In genomic region chr7:73557108-73557396, GRCh38 we compare ENCODE assay signal across 1 cellular context.
A peak's percentile ranks its signal among the peaks of the same experiment; 100 is the strongest.
TF ChIP-seq lines count a peak whose summit lies in the region.

No MANE protein-coding gene starts in this region.

TF ChIP-seq in HepG2, 621 proteins besides CTCF, POLR2A, EP300 and RAD21 (continues in another document):
- TF ChIP-seq PAWR (CRISPR knock-in tag; IDR thresholded peaks at IDR 0.05; ENCODE audit: borderline replicate concordance), result no peak
- no peak for TF ChIP-seq CBFB (CRISPR knock-in tag; IDR thresholded peaks at IDR 0.05)
- TF ChIP-seq, protein P1, sequence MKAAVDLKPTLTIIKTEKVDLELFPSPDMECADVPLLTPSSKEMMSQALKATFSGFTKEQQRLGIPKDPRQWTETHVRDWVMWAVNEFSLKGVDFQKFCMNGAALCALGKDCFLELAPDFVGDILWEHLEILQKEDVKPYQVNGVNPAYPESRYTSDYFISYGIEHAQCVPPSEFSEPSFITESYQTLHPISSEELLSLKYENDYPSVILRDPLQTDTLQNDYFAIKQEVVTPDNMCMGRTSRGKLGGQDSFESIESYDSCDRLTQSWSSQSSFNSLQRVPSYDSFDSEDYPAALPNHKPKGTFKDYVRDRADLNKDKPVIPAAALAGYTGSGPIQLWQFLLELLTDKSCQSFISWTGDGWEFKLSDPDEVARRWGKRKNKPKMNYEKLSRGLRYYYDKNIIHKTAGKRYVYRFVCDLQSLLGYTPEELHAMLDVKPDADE (CRISPR knock-in tag; IDR thresholded peaks at IDR 0.05), result no peak
- no peak for TF ChIP-seq ZNF446 (CRISPR knock-in tag; IDR thresholded peaks at IDR 0.05)
- TF ChIP-seq YEATS2 (CRISPR knock-in tag; IDR thresholded peaks at IDR 0.05; ENCODE audit: borderline replicate concordance), result no peak
- TF ChIP-seq, protein P2, sequence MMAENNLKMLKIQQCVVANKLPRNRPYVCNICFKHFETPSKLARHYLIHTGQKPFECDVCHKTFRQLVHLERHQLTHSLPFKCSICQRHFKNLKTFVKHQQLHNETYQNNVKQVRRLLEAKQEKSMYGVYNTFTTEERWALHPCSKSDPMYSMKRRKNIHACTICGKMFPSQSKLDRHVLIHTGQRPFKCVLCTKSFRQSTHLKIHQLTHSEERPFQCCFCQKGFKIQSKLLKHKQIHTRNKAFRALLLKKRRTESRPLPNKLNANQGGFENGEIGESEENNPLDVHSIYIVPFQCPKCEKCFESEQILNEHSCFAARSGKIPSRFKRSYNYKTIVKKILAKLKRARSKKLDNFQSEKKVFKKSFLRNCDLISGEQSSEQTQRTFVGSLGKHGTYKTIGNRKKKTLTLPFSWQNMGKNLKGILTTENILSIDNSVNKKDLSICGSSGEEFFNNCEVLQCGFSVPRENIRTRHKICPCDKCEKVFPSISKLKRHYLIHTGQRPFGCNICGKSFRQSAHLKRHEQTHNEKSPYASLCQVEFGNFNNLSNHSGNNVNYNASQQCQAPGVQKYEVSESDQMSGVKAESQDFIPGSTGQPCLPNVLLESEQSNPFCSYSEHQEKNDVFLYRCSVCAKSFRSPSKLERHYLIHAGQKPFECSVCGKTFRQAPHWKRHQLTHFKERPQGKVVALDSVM (CRISPR knock-in tag; IDR thresholded peaks at IDR 0.05), result no peak; the same call in 1 of the 2 replicates
- TF ChIP-seq NFAT5 (CRISPR knock-in tag; IDR thresholded peaks at IDR 0.05), result no peak
- no peak for TF ChIP-seq STAT5B (CRISPR knock-in tag; IDR thresholded peaks at IDR 0.05)
- TF ChIP-seq ZMAT5 (CRISPR knock-in tag; IDR thresholded peaks at IDR 0.05; ENCODE audit: borderline replicate concordance, low read depth), result no peak
- no peak for TF ChIP-seq E2F5 (CRISPR knock-in tag; conservative IDR thresholded peaks at IDR 0.05)
- no peak for TF ChIP-seq ATF7-NPFF (CRISPR knock-in tag; IDR thresholded peaks at IDR 0.05; ENCODE audit: low read depth)
- no peak for TF ChIP-seq ZNF234 (CRISPR knock-in tag; conservative IDR thresholded peaks at IDR 0.05)
- no peak for TF ChIP-seq JARID2 (CRISPR knock-in tag; IDR thresholded peaks at IDR 0.05; ENCODE audit: insufficient replicate concordance)
- no peak for TF ChIP-seq KDM6A (CRISPR knock-in tag; IDR thresholded peaks at IDR 0.05; ENCODE audit: low read depth)
- peak; percentile 76; the same call in 1 of the 2 replicates for TF ChIP-seq KMT2A (CRISPR knock-in tag; IDR thresholded peaks at IDR 0.05)
- 0 out of 2 replicates have a peak, but pooled peaks have one; percentile 31 for TF ChIP-seq PPARG (CRISPR knock-in tag; conservative IDR thresholded peaks at IDR 0.05)
- no peak for TF ChIP-seq ZNF296 (CRISPR knock-in tag; conservative IDR thresholded peaks at IDR 0.05)
- TF ChIP-seq, protein P3, sequence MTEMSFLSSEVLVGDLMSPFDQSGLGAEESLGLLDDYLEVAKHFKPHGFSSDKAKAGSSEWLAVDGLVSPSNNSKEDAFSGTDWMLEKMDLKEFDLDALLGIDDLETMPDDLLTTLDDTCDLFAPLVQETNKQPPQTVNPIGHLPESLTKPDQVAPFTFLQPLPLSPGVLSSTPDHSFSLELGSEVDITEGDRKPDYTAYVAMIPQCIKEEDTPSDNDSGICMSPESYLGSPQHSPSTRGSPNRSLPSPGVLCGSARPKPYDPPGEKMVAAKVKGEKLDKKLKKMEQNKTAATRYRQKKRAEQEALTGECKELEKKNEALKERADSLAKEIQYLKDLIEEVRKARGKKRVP (CRISPR knock-in tag; IDR thresholded peaks at IDR 0.05), result no peak
- TF ChIP-seq, protein P4, sequence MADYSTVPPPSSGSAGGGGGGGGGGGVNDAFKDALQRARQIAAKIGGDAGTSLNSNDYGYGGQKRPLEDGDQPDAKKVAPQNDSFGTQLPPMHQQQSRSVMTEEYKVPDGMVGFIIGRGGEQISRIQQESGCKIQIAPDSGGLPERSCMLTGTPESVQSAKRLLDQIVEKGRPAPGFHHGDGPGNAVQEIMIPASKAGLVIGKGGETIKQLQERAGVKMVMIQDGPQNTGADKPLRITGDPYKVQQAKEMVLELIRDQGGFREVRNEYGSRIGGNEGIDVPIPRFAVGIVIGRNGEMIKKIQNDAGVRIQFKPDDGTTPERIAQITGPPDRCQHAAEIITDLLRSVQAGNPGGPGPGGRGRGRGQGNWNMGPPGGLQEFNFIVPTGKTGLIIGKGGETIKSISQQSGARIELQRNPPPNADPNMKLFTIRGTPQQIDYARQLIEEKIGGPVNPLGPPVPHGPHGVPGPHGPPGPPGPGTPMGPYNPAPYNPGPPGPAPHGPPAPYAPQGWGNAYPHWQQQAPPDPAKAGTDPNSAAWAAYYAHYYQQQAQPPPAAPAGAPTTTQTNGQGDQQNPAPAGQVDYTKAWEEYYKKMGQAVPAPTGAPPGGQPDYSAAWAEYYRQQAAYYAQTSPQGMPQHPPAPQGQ (CRISPR knock-in tag; IDR thresholded peaks at IDR 0.05; ENCODE audit: borderline replicate concordance), result no peak
- peak; percentile 43; the same call in 1 of the 2 replicates for TF ChIP-seq ZNF792 (CRISPR knock-in tag; IDR thresholded peaks at IDR 0.05)
- TF ChIP-seq ELF4 (CRISPR knock-in tag; IDR thresholded peaks at IDR 0.05; ENCODE audit: borderline replicate concordance), result no peak
- TF ChIP-seq, protein P5, sequence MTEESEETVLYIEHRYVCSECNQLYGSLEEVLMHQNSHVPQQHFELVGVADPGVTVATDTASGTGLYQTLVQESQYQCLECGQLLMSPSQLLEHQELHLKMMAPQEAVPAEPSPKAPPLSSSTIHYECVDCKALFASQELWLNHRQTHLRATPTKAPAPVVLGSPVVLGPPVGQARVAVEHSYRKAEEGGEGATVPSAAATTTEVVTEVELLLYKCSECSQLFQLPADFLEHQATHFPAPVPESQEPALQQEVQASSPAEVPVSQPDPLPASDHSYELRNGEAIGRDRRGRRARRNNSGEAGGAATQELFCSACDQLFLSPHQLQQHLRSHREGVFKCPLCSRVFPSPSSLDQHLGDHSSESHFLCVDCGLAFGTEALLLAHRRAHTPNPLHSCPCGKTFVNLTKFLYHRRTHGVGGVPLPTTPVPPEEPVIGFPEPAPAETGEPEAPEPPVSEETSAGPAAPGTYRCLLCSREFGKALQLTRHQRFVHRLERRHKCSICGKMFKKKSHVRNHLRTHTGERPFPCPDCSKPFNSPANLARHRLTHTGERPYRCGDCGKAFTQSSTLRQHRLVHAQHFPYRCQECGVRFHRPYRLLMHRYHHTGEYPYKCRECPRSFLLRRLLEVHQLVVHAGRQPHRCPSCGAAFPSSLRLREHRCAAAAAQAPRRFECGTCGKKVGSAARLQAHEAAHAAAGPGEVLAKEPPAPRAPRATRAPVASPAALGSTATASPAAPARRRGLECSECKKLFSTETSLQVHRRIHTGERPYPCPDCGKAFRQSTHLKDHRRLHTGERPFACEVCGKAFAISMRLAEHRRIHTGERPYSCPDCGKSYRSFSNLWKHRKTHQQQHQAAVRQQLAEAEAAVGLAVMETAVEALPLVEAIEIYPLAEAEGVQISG (CRISPR knock-in tag; IDR thresholded peaks at IDR 0.05), result peak; percentile 59
- no peak for TF ChIP-seq ZNF160 (CRISPR knock-in tag; IDR thresholded peaks at IDR 0.05)
- no peak for TF ChIP-seq SCMH1 (CRISPR knock-in tag; IDR thresholded peaks at IDR 0.05; ENCODE audit: borderline replicate concordance)
- TF ChIP-seq ZNF484 (CRISPR knock-in tag; IDR thresholded peaks at IDR 0.05; ENCODE audit: borderline replicate concordance, low read depth), result no peak
- no peak for TF ChIP-seq GLI4 (CRISPR knock-in tag; IDR thresholded peaks at IDR 0.05; ENCODE audit: borderline replicate concordance)
- peak; percentile 63; the same call in 1 of the 2 replicates for TF ChIP-seq HBP1 (CRISPR knock-in tag; IDR thresholded peaks at IDR 0.05; ENCODE audit: low read depth)
- no peak for TF ChIP-seq ZNF615 (CRISPR knock-in tag; IDR thresholded peaks at IDR 0.05; ENCODE audit: borderline replicate concordance)
- no peak for TF ChIP-seq ZNF543 (CRISPR knock-in tag; IDR thresholded peaks at IDR 0.05)
- no peak for TF ChIP-seq ZBTB37 (CRISPR knock-in tag; IDR thresholded peaks at IDR 0.05)
- TF ChIP-seq, protein P6, sequence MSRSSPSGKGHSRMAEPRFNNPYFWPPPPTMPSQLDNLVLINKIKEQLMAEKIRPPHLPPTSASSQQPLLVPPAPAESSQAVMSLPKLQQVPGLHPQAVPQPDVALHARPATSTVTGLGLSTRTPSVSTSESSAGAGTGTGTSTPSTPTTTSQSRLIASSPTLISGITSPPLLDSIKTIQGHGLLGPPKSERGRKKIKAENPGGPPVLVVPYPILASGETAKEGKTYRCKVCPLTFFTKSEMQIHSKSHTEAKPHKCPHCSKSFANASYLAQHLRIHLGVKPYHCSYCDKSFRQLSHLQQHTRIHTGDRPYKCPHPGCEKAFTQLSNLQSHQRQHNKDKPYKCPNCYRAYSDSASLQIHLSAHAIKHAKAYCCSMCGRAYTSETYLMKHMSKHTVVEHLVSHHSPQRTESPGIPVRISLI (CRISPR knock-in tag; IDR thresholded peaks at IDR 0.05; ENCODE audit: borderline replicate concordance), result no peak
- no peak for TF ChIP-seq TP53 (CRISPR knock-in tag; conservative IDR thresholded peaks at IDR 0.05)
- no peak for TF ChIP-seq GZF1 (CRISPR knock-in tag; IDR thresholded peaks at IDR 0.05)
- TF ChIP-seq ELK4 (CRISPR knock-in tag; IDR thresholded peaks at IDR 0.05; ENCODE audit: borderline replicate concordance), result no peak
